Comparison of ENCODE assay signal across 8 cellular contexts in the genomic region with DNA sequence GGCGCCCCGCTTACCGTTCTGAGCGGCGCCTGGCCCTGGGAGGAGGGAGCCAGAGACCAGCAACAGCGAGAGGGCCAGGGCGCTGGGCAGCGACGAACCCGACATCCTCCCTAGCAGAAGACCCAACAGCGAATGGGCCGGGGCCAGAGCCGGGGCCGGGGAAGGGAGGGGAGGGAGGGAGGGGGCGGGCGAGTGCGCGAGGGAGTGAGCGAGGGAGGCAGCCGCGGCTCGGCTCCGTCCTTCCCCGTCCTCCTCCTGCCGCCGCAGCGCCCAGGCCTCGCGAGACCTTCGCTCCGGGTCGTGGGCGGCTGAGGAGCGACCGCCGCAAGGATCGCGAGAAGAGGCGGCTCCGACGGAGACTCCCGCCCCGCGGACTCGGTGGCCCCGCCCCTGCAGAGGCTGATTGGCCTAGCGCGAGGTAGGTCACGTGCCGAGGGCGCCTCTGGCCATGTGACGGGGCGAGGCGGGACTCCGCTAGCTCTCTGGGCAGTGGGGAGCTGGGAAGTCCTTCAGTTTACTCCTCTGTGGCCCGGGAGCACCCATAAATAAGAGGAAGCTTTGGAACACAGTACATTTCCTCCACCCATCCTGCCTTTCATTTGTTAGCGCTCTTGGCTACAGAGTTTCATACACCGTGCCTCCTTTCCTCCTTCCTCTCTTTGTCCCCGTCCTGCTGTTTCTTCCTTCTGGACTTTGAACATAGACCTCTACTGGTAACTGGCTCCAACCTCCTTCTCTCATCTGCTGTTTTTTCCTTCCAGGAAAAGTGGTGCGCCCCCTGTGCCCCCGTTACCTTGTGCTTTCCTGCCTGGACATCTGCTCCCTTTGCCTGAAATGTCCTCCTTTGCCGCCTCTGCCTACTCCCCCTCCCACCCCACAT.
A peak's percentile ranks its signal among the peaks of the same experiment; 100 is the strongest.
DNase-seq lines count a peak whose midpoint lies in the region; ATAC-seq lines count a peak whose summit lies in the region.

A gene (minus strand): TSS at position 279 of the 880 bp plus-strand sequence. CDS start 174 bp downstream, at position 105.

- ATAC-seq in HG03442 (IDR thresholded peaks at IDR 0.05; ENCODE audit: unreplicated experiment): peak; percentile 86

- no peaks in the 10 kb centered on the region for H3K27me3 ChIP-seq in layer of hippocampus (ENCODE audit: control insufficient read depth, insufficient read depth, low read length)

- peak within 1 kb of the TSS; percentile 83 for H3K27ac ChIP-seq in cingulate gyrus (ENCODE audit: low read depth, low read length)
- H3K27ac ChIP-seq in layer of hippocampus (ENCODE audit: low read depth, low read length): peak within 1 kb of the TSS; percentile 78

- DNase-seq in Ammon's horn (ENCODE audit: low spot score) (peak; percentile 99), GM19238 (ENCODE audit: insufficient read length, low spot score) (peak; percentile 83), NCI-H524 (lab: John Stamatoyannopoulos, UW) (peak; percentile 95 to 98)
- DNase-seq in activated CD4-positive, alpha-beta T cell treated with anti-CD3 and anti-CD28 coated beads for 4 hours: peak; percentile 98
- peak; percentile 96 to 99 for DNase-seq in stimulated activated CD4-positive, alpha-beta T cell treated with anti-CD3 and anti-CD28 coated beads, Interleukin-1b, Interleukin-23, amount 100 ng/mL, for 4 hours (ENCODE audit: low read depth in 2 of 2)

Comparison
In these comparisons a context has a peak if more than half of its experiments do, and no peak if none do; other contexts are left out.
1. Peak in every context shown above with its lines: DNase-seq, ATAC-seq and H3K27ac ChIP-seq.